Comparison of ENCODE assay signal across 12 cellular contexts in the genomic region with DNA sequence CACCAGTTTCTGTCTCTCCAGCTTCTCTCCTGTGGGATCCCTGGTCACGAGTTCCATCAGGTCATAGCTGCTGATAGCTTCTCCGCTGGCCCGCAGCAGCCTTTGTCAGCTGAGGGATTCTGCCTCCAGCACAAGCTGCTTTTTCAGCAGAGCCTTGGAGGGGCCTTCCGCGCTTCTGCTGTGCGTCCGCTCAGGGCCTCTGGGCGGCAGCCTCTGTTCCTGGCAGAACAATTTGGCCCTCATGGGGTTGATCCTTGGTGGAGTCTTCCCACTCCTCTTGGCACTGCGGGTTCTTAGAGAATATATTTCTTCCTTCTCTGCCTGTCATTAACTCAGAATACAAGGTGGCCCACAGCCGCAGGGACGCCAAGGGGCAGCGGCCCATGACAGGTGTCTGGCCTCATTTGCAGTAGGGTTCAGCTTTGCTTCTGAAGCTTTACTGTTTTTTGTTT.
DNase-seq lines count a peak whose midpoint lies in the region; ATAC-seq and TF ChIP-seq lines count a peak whose summit lies in the region.
"Had no signal": no experiment of that assay in that cellular context is flagged by ENCODE, and none has a peak within 500 bp of the region (broad histone marks: within the 10 kb centered on the region; RNA-seq: fewer than 3 reads in every experiment).

No MANE protein-coding gene starts in this region.

- H3K27me3 ChIP-seq in BLaER1: no peaks in the 10 kb centered on the region
- H3K27me3 ChIP-seq: colonic mucosa had no signal

- intact Hi-C loops in cardiac septum (cut with DNase I): loop anchor here (5.0 kb wide), 1 partner anchor 118 kb away; no protein-coding TSS in a partner anchor

- H3K36me3 Mint-ChIP-seq in T-helper 17 cell (ENCODE audit: low read depth) (peaks cover 5% of the 10 kb centered on the region), type B pancreatic cell (peaks cover 31% of the 10 kb centered on the region)

- peak overlapping the region; percentile 48; the same call in 1 of the 2 replicates for H3K9ac ChIP-seq in BLaER1

- H3K4me1 Mint-ChIP-seq in T-helper 17 cell (peaks cover 6% of the 10 kb centered on the region), type B pancreatic cell (ENCODE audit: unreplicated experiment) (peaks cover 32% of the 10 kb centered on the region)

- no peak overlapping the region for H3K4me3 ChIP-seq in BLaER1
- H3K4me3 ChIP-seq: colonic mucosa, mucosa of descending colon had no signal

- H3K9me3 Mint-ChIP-seq in type B pancreatic cell: no peaks in the 10 kb centered on the region

- peaks cover 57% of the 10 kb centered on the region for H3K4me1 ChIP-seq in BLaER1
- H3K4me1 ChIP-seq: colonic mucosa had no signal

- no peaks in the 10 kb centered on the region for H3K9me3 ChIP-seq in BLaER1
- no peaks in the 10 kb centered on the region for H3K9me3 ChIP-seq in T-helper 17 cell (ENCODE audit: control insufficient read depth, low read length, poor library complexity, severe bottlenecking)
- H3K9me3 ChIP-seq: colonic mucosa, mucosa of descending colon had no signal

- H4K20me1 ChIP-seq in BLaER1: peaks cover 100% of the 10 kb centered on the region

- H3K4me2 ChIP-seq in BLaER1: no peak overlapping the region

- peak overlapping the region; percentile 52 for H3K4me3 Mint-ChIP-seq in T-helper 17 cell
- H3K4me3 Mint-ChIP-seq in type B pancreatic cell: no peak overlapping the region

- H3K27ac ChIP-seq in BLaER1: peak overlapping the region; percentile 37; the same call in 1 of the 2 replicates
- H3K27ac ChIP-seq: colonic mucosa had no signal

- H3K27me3 Mint-ChIP-seq in T-helper 17 cell: no peaks in the 10 kb centered on the region
- H3K27me3 Mint-ChIP-seq in type B pancreatic cell: no peaks in the 10 kb centered on the region

- DNase-seq in T-helper 17 cell: no peak
- DNase-seq in cardiac septum (ENCODE audit: low spot score): peak; percentile 78
- peak; percentile 53 for DNase-seq in pons (ENCODE audit: low spot score)
- no peak for DNase-seq in SK-N-DZ (ENCODE audit: low spot score)
- DNase-seq in type B pancreatic cell (ENCODE audit: extremely low spot score, unreplicated experiment): no peak
- DNase-seq: colonic mucosa, DND-41, NCI-H187 had no signal

- TF ChIP-seq CTCF in type B pancreatic cell (conservative IDR thresholded peaks at IDR 0.05): no peak

- no peak overlapping the region for H3K27ac Mint-ChIP-seq in T-helper 17 cell
- no peak overlapping the region for H3K27ac Mint-ChIP-seq in type B pancreatic cell

- H3K36me3 ChIP-seq in BLaER1: peaks cover 100% of the 10 kb centered on the region
- H3K36me3 ChIP-seq: colonic mucosa had no signal

- no peak for ATAC-seq in T-helper 17 cell
- ATAC-seq in HG03457 (IDR thresholded peaks at IDR 0.05; ENCODE audit: unreplicated experiment): no peak
- ATAC-seq in GM21529 (IDR thresholded peaks at IDR 0.05; ENCODE audit: unreplicated experiment): no peak

Comparison
In these comparisons a context has a peak if more than half of its experiments do, and no peak if none do; other contexts are left out.
1. DNase-seq: peak in cardiac septum (single experiment) and pons (single experiment); none in T-helper 17 cell (0 of 3), SK-N-DZ (single experiment) and type B pancreatic cell (single experiment).